Comparison of ENCODE assay signal across 8 cellular contexts in the genomic region with DNA sequence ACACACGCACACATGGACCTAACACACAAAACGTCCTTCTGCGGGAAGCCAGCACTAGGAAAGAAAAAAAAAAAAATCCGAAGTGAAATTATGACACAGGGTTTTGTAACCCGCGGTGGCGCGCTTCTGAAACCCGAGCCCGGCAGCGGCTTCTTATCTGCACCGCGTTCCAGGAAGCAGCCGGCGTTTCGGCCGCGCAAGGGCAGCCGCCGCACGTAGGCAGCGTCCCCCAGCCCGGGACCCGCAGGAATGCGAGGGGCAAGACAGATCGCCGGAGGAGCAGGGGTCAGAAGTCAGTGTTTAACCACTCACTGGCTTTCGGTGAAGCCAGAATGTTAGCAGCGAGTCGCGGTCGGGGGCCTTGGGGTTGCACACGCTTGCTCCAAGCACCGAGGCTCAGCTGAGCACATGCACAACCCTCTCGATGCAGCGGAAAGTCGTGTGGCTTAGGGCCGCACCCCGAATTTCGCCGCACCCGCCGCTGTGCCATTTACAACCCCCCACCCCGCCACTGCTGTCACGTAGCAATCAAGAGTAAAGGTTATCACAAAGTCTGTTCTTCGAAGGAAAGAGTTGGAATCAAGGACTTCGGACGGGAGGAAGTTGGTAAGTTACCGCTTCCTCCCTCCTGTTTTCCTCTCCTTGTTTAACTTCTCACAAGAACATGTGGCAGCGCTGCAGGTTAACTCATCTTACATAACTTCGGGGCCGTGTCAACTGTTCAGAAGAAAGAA.
DNase-seq lines count a peak whose midpoint lies in the region; ATAC-seq and TF ChIP-seq lines count a peak whose summit lies in the region.

No MANE protein-coding gene starts in this region.

- H3K4me3 Mint-ChIP-seq in glutamatergic neuron (ENCODE audit: unreplicated experiment): peak overlapping the region; percentile 88

- H3K27me3 Mint-ChIP-seq in glutamatergic neuron (ENCODE audit: unreplicated experiment): peaks cover 5% of the 10 kb centered on the region

- no peaks in the 10 kb centered on the region for H3K36me3 Mint-ChIP-seq in glutamatergic neuron (ENCODE audit: unreplicated experiment)

- TF ChIP-seq CTCF in glutamatergic neuron (IDR thresholded peaks at IDR 0.05; ENCODE audit: partially characterized antibody, unreplicated experiment) (no peak), osteoblast (IDR thresholded peaks at IDR 0.05; ENCODE audit: extremely low read depth, low read depth, low read length) (no peak)

- H2AFZ ChIP-seq in osteoblast (ENCODE audit: low read length): peak overlapping the region; percentile 45

- H3K9me3 Mint-ChIP-seq in glutamatergic neuron (ENCODE audit: unreplicated experiment): no peaks in the 10 kb centered on the region

- no peaks in the 10 kb centered on the region for H4K20me1 ChIP-seq in osteoblast (ENCODE audit: insufficient read depth, low read length)

- H3K27ac Mint-ChIP-seq in glutamatergic neuron (ENCODE audit: unreplicated experiment): no peak overlapping the region

- H3K27ac ChIP-seq in osteoblast (ENCODE audit: low read depth, low read length) (peak overlapping the region; percentile 100), temporal lobe (ENCODE audit: low read depth, low read length) (peak overlapping the region; percentile 79)

- H3K4me1 Mint-ChIP-seq in glutamatergic neuron (ENCODE audit: low read depth, unreplicated experiment): peaks cover 19% of the 10 kb centered on the region

- peak overlapping the region; percentile 73 for H3K4me3 ChIP-seq in osteoblast (ENCODE audit: insufficient read depth, low read length)

- H3K4me1 ChIP-seq in osteoblast (ENCODE audit: insufficient read depth, low read length): peaks cover 43% of the 10 kb centered on the region

- no peaks in the 10 kb centered on the region for H3K27me3 ChIP-seq in osteoblast (ENCODE audit: insufficient read depth, low read length)

- peak; percentile 38 for ATAC-seq in GM19397 (IDR thresholded peaks at IDR 0.05; ENCODE audit: unreplicated experiment)

- peak overlapping the region; percentile 90 for H3K4me2 ChIP-seq in osteoblast (ENCODE audit: insufficient read depth, low read length)

- no peaks in the 10 kb centered on the region for H3K36me3 ChIP-seq in osteoblast (ENCODE audit: insufficient read depth, low read length)

- no peaks in the 10 kb centered on the region for H3K9me3 ChIP-seq in osteoblast (ENCODE audit: low read depth, low read length)

- DNase-seq in C1 segment of cervical spinal cord (lab: John Stamatoyannopoulos, UW) (peak in 11 of 14 donors; percentile 33 to 81 (median 56)), HS-5 (ENCODE audit: low read depth) (peak; percentile 64), SK-N-DZ (ENCODE audit: low spot score) (peak; percentile 52), glutamatergic neuron (peak; percentile 72), osteoblast (ENCODE audit: insufficient read length, low spot score, missing footprints) (peak; percentile 86)
- DNase-seq in activated naive CD4-positive, alpha-beta T cell treated with anti-CD3 and anti-CD28 coated beads, Interleukin-2, amount 50 U/mL, for 16 hours: peak; percentile 78

- no peaks in the 10 kb centered on the region for H3K79me2 ChIP-seq in osteoblast (ENCODE audit: insufficient read depth, low read length)

Comparison
In these comparisons a context has a peak if more than half of its experiments do, and no peak if none do; other contexts are left out.
1. Peak in every context shown above with its lines: DNase-seq, ATAC-seq, H3K4me3 ChIP-seq and H3K27ac ChIP-seq.